11 cellular contexts compared by ENCODE assay signal in genomic region chr19:40006273-40006691, GRCh38. TPM values are rescaled to one million over a fixed set of nuclear protein-coding genes. Genes with fewer than 3 reads are reported as not detected.
A peak's percentile ranks its signal among the peaks of the same experiment; 100 is the strongest.
DNase-seq lines count a peak whose midpoint lies in the region; ATAC-seq, FAIRE-seq and TF ChIP-seq lines count a peak whose summit lies in the region.
"Had no signal": no experiment of that assay in that cellular context is flagged by ENCODE, and none has a peak within 500 bp of the region (broad histone marks: within the 10 kb centered on the region; RNA-seq: fewer than 3 reads in every experiment).

No MANE protein-coding gene starts in this region.

- H3K27ac Mint-ChIP-seq in astrocyte (ENCODE audit: unreplicated experiment): peak overlapping the region; percentile 64
- H3K27ac Mint-ChIP-seq: CD4-positive, CD25-positive, alpha-beta regulatory T cell; memory B cell had no signal

- no peaks in the 10 kb centered on the region for H3K79me2 ChIP-seq in astrocyte (ENCODE audit: insufficient read depth, low read length)

- H3K27me3 Mint-ChIP-seq in astrocyte (ENCODE audit: low read depth, unreplicated experiment): no peaks in the 10 kb centered on the region
- H3K27me3 Mint-ChIP-seq: CD4-positive, CD25-positive, alpha-beta regulatory T cell; memory B cell had no signal

- H3K4me3 Mint-ChIP-seq in astrocyte (ENCODE audit: unreplicated experiment): peak overlapping the region; percentile 23
- H3K4me3 Mint-ChIP-seq: CD4-positive, CD25-positive, alpha-beta regulatory T cell; memory B cell had no signal

- peak; percentile 39 for FAIRE-seq in astrocyte (lab: Jason Lieb, UNC)

- H3K27ac ChIP-seq in astrocyte (ENCODE audit: low read depth, low read length): peak overlapping the region; percentile 62

- peak overlapping the region; percentile 45 for H3K4me2 ChIP-seq in astrocyte (ENCODE audit: low read length)

- peaks cover 5% of the 10 kb centered on the region for H3K4me1 Mint-ChIP-seq in astrocyte (ENCODE audit: low read depth, unreplicated experiment)
- H3K4me1 Mint-ChIP-seq: memory B cell had no signal

- no peaks in the 10 kb centered on the region for H3K27me3 ChIP-seq in astrocyte (ENCODE audit: insufficient read depth, low read length)

- no peaks in the 10 kb centered on the region for H3K9me3 ChIP-seq in astrocyte (ENCODE audit: insufficient read depth, low read depth, low read length)

- H3K36me3 ChIP-seq in astrocyte (ENCODE audit: insufficient read depth, low read length): peaks cover 3% of the 10 kb centered on the region

- H3K9me3 Mint-ChIP-seq in astrocyte (ENCODE audit: unreplicated experiment): peaks cover 12% of the 10 kb centered on the region

- no peak overlapping the region for H2AFZ ChIP-seq in astrocyte (ENCODE audit: low read depth, low read length)

- DNase-seq in AG08395 (ENCODE audit: low spot score) (peak; percentile 73), HK-2 (ENCODE audit: unreplicated experiment) (peak; percentile 40), astrocyte (ENCODE audit: low read depth) (peak; percentile 84), hepatic stellate cell (ENCODE audit: low spot score) (peak; percentile 71), NCI-H1048 (lab: John Stamatoyannopoulos, UW) (no peak), NCI-H524 treated with DMSO at 0.1 percent for 48 hours (lab: John Stamatoyannopoulos, UW) (no peak)
- DNase-seq: CD4-positive, CD25-positive, alpha-beta regulatory T cell; head of caudate nucleus had no signal

- H3K36me3 Mint-ChIP-seq in astrocyte (ENCODE audit: low read depth, unreplicated experiment): peaks cover 27% of the 10 kb centered on the region

- peak overlapping the region; percentile 5 for H3K9ac ChIP-seq in astrocyte (ENCODE audit: low read length)

- TF ChIP-seq CTCF in astrocyte (IDR thresholded peaks at IDR 0.05; ENCODE audit: insufficient read depth, low read depth, low read length): no peak

- H4K20me1 ChIP-seq in astrocyte (ENCODE audit: insufficient read depth, low read length): no peaks in the 10 kb centered on the region

- H3K4me3 ChIP-seq in astrocyte (ENCODE audit: insufficient read depth, low read depth, low read length): no peak overlapping the region

- ATAC-seq in HG02610 (IDR thresholded peaks at IDR 0.05; ENCODE audit: unreplicated experiment): no peak
- no peak for ATAC-seq in GM19324 (IDR thresholded peaks at IDR 0.05; ENCODE audit: low FRiP score, unreplicated experiment)

- H3K4me1 ChIP-seq in astrocyte (ENCODE audit: insufficient read depth, low read length): peaks cover 10% of the 10 kb centered on the region

RNA-seq across cellular contexts. Expression of gene ZNF546, which starts 9.4 kb away (rescaled TPM):
- total RNA-seq in astrocyte: 2.0 and 3.0 TPM in 2 replicates

RNA-seq across cellular contexts. Expression of gene PSMC4, which starts 35.3 kb away (rescaled TPM):
- total RNA-seq in astrocyte: 121 and 127 TPM in 2 replicates

RNA-seq across cellular contexts. Expression of gene ZNF780B, which starts 49.7 kb away (rescaled TPM):
- total RNA-seq in astrocyte: 12.0 and 13.2 TPM in 2 replicates

Comparison
In these comparisons a context has a peak if more than half of its experiments do, and no peak if none do; other contexts are left out.
1. DNase-seq: peak in AG08395 (single experiment), HK-2 (single experiment), astrocyte (single experiment) and hepatic stellate cell (single experiment); none in NCI-H1048 (single experiment) and NCI-H524 treated with DMSO at 0.1 percent for 48 hours (single experiment).